Comparison of ENCODE assay signal across 1 cellular context in genomic region chr14:99122521-99123125, GRCh38.
TF ChIP-seq lines count a peak whose summit lies in the region.

No MANE protein-coding gene starts in this region.

TF ChIP-seq in HEK293, 187 proteins besides CTCF, POLR2A, EP300 and RAD21 (continued from another document and continues in another):
- TF ChIP-seq ZNF561 (tag by site-specific recombination; IDR thresholded peaks at IDR 0.05; ENCODE audit: borderline replicate concordance): peak; percentile 72; the same call in 1 of the 2 replicates
- no peak for TF ChIP-seq HIC1 (tag by site-specific recombination; IDR thresholded peaks at IDR 0.05)
- no peak for TF ChIP-seq BCL6B (tag by site-specific recombination; IDR thresholded peaks at IDR 0.05)
- TF ChIP-seq ZBTB20 (tag by site-specific recombination; IDR thresholded peaks at IDR 0.05): peak; percentile 20; the same call in 1 of the 2 replicates
- no peak for TF ChIP-seq ZBTB26 (tag by site-specific recombination; optimal IDR thresholded peaks at IDR 0.05)
- no peak for TF ChIP-seq PBX3 (CRISPR knock-in tag; IDR thresholded peaks at IDR 0.05)
- TF ChIP-seq ZNF600 (tag by site-specific recombination; IDR thresholded peaks at IDR 0.05): peak; percentile 57; the same call in 1 of the 2 replicates
- TF ChIP-seq ZNF704 (tag by site-specific recombination; IDR thresholded peaks at IDR 0.05): no peak
- no peak for TF ChIP-seq HOXA7 (CRISPR knock-in tag; IDR thresholded peaks at IDR 0.05; ENCODE audit: borderline replicate concordance)
- TF ChIP-seq GLIS1 (tag by site-specific recombination; IDR thresholded peaks at IDR 0.05): peak; percentile 94
- peak; percentile 20; the same call in 1 of the 2 replicates for TF ChIP-seq KLF1 (tag by site-specific recombination; IDR thresholded peaks at IDR 0.05)
- no peak for TF ChIP-seq MEIS1 (CRISPR knock-in tag; IDR thresholded peaks at IDR 0.05; ENCODE audit: borderline replicate concordance)
- TF ChIP-seq ZNF121 (tag by site-specific recombination; IDR thresholded peaks at IDR 0.05): peak; percentile 90
- peak; percentile 51; the same call in 1 of the 2 replicates for TF ChIP-seq ZNF2 (tag by site-specific recombination; IDR thresholded peaks at IDR 0.05)
- peak; percentile 35; the same call in 1 of the 2 replicates for TF ChIP-seq KLF10 (tag by site-specific recombination; IDR thresholded peaks at IDR 0.05)
- TF ChIP-seq ZNF335 (tag by site-specific recombination; conservative IDR thresholded peaks at IDR 0.05): peak; percentile 58
- 0 out of 2 replicates have a peak, but pooled peaks have one; percentile 33 for TF ChIP-seq PRDM4 (tag by site-specific recombination; IDR thresholded peaks at IDR 0.05)
- TF ChIP-seq ZNF10 (tag by site-specific recombination; IDR thresholded peaks at IDR 0.05): peak; percentile 49; the same call in 1 of the 2 replicates
- no peak; the same call in 1 of the 2 replicates for TF ChIP-seq ZNF488 (tag by site-specific recombination; IDR thresholded peaks at IDR 0.05)
- TF ChIP-seq ZNF362 (tag by site-specific recombination; IDR thresholded peaks at IDR 0.05): peak; percentile 85
- TF ChIP-seq SCRT1 (tag by site-specific recombination; IDR thresholded peaks at IDR 0.05; ENCODE audit: borderline replicate concordance): 0 out of 2 replicates have a peak, but pooled peaks have one; percentile 9
- TF ChIP-seq WT1 (tag by site-specific recombination; IDR thresholded peaks at IDR 0.05): peak; percentile 83
- peak; percentile 73 for TF ChIP-seq KLF17 (tag by site-specific recombination; IDR thresholded peaks at IDR 0.05)
- TF ChIP-seq ZBTB17 (tag by site-specific recombination; IDR thresholded peaks at IDR 0.05): peak; percentile 83
- TF ChIP-seq OVOL3 (tag by site-specific recombination; IDR thresholded peaks at IDR 0.05): 0 out of 2 replicates have a peak, but pooled peaks have one; percentile 51
- TF ChIP-seq ZSCAN23 (tag by site-specific recombination; IDR thresholded peaks at IDR 0.05): no peak
- no peak for TF ChIP-seq ZFP41 (tag by site-specific recombination; IDR thresholded peaks at IDR 0.05; ENCODE audit: borderline replicate concordance)
- 0 out of 2 replicates have a peak, but pooled peaks have one; percentile 51 for TF ChIP-seq ZSCAN30 (tag by site-specific recombination; IDR thresholded peaks at IDR 0.05)
- peak; percentile 79 for TF ChIP-seq PRDM10 (tag by site-specific recombination; IDR thresholded peaks at IDR 0.05)
- TF ChIP-seq ZEB2 (tag by site-specific recombination; IDR thresholded peaks at IDR 0.05): peak; percentile 80
- peak; percentile 80 for TF ChIP-seq ZNF629 (tag by site-specific recombination; IDR thresholded peaks at IDR 0.05)
- peak; percentile 34; the same call in 1 of the 2 replicates for TF ChIP-seq ZBTB6 (tag by site-specific recombination; IDR thresholded peaks at IDR 0.05)
- no peak for TF ChIP-seq ZSCAN5A (tag by site-specific recombination; IDR thresholded peaks at IDR 0.05)
- TF ChIP-seq ZNF596 (tag by site-specific recombination; IDR thresholded peaks at IDR 0.05): peak; percentile 19; the same call in 1 of the 2 replicates
- peak; percentile 59 for TF ChIP-seq ZNF341 (tag by site-specific recombination; IDR thresholded peaks at IDR 0.05; ENCODE audit: low read depth)
- TF ChIP-seq FEZF1 (tag by site-specific recombination; IDR thresholded peaks at IDR 0.05): peak; percentile 86
- peak; percentile 89 for TF ChIP-seq OSR2 (tag by site-specific recombination; IDR thresholded peaks at IDR 0.05)
- TF ChIP-seq ZNF843 (tag by site-specific recombination; IDR thresholded peaks at IDR 0.05): peak; percentile 91
- peak; percentile 49; the same call in 1 of the 2 replicates for TF ChIP-seq ZNF394 (tag by site-specific recombination; IDR thresholded peaks at IDR 0.05; ENCODE audit: borderline replicate concordance)
- TF ChIP-seq KLF8 (tag by site-specific recombination; IDR thresholded peaks at IDR 0.05): peak; percentile 38; the same call in 1 of the 2 replicates
- peak; percentile 67 for TF ChIP-seq IKZF3 (tag by site-specific recombination; IDR thresholded peaks at IDR 0.05)
